ENCODE assay signal across 12 cellular contexts in the genomic region with DNA sequence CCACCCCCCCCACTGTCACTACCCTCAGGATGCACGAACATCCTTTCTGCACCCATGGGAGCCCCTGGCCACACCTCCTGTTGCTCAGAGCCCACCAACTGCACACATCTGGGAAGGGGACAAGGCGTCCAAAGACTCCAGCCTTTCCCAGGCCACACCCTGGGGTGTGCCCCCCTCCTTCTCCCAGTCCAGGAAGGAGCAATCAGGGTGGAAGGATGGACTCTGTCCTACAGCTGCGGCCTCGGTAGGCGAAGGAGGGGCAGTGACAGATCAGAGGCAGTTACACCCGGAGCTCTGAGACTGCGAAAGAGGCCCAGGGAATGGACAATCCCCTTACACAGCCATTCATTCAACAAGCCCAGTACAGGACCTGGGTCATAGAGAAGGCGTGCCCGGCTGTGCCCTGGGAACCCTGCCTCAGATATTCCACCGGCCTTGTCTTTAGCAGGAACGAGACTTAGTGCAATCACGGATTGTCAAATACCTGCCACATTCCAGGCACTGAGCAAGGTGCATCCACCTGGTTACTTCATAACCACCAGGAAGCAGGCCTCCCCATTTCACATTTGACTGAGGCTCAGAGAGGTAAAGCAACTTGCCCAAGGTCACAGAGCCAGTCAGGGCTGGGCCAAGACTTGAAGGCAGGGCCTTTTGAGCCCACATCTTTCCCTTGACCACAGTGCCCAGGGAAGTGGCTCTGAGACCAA. TPM values are rescaled to one million over a fixed set of nuclear protein-coding genes. Genes with fewer than 3 reads are reported as not detected.
DNase-seq lines count a peak whose midpoint lies in the region; ATAC-seq and TF ChIP-seq lines count a peak whose summit lies in the region.
"Had no signal": no experiment of that assay in that cellular context is flagged by ENCODE, and none has a peak within 500 bp of the region (broad histone marks: within the 10 kb centered on the region; RNA-seq: fewer than 3 reads in every experiment).

No MANE protein-coding gene starts in this region.

- H3K27me3 ChIP-seq in IMR-90 (ENCODE audit: control insufficient read depth, insufficient read depth, low read length), result no peaks in the 10 kb centered on the region
- no peaks in the 10 kb centered on the region for H3K27me3 ChIP-seq in esophagus muscularis mucosa
- no peaks in the 10 kb centered on the region for H3K27me3 ChIP-seq in mucosa of rectum (ENCODE audit: control insufficient read depth in 2 of 2, insufficient read depth in 2 of 2, low read length in 2 of 2)
- no peaks in the 10 kb centered on the region for H3K27me3 ChIP-seq in tibial artery
- H3K27me3 ChIP-seq: SJCRH30 had no signal

- peak overlapping the region; percentile 85 for H4K91ac ChIP-seq in IMR-90 (ENCODE audit: insufficient read depth, low read depth, low read length)

- H3K9me3 Mint-ChIP-seq in activated naive CD4-positive, alpha-beta T cell treated with anti-CD3 and anti-CD28 coated beads for 36 hours, result no peaks in the 10 kb centered on the region

- H3K27ac ChIP-seq in IMR-90 (ENCODE audit: insufficient read depth, low read length) (peak overlapping the region; percentile 95), esophagus muscularis mucosa (replicated peaks in 1 of 4) (peak overlapping the region; percentile 93 to 99 (median 98)), mucosa of rectum (ENCODE audit: low read depth in 2 of 2, low read length in 2 of 2) (peak overlapping the region; percentile 92 to 98), tibial artery (peak overlapping the region; percentile 96 to 97)
- H3K27ac ChIP-seq: SJCRH30 had no signal

- peak overlapping the region; percentile 86 for H3K14ac ChIP-seq in IMR-90 (replicated peaks; ENCODE audit: low read depth, low read length)

- H3K79me1 ChIP-seq in IMR-90 (ENCODE audit: low read depth in 1 of 2, low read length in 2 of 2), result peaks cover 37 to 91% of the 10 kb centered on the region in 2 experiments

- in situ Hi-C loops in IMR-90 (cut with MboI; ENCODE audit: low sequenced_read_pairs), result no loop called here

- ATAC-seq in IMR-90 (ENCODE audit: low read depth), result no peak
- no peak for ATAC-seq in HG03342 (IDR thresholded peaks at IDR 0.05; ENCODE audit: unreplicated experiment)
- ATAC-seq in HG03354 (IDR thresholded peaks at IDR 0.05; ENCODE audit: poor library complexity, severe bottlenecking, unreplicated experiment), result no peak

- H3K9ac ChIP-seq in IMR-90 (ENCODE audit: low read depth, low read length), result peak overlapping the region; percentile 34
- peak overlapping the region; percentile 38 to 81 for H3K9ac ChIP-seq in mucosa of rectum (ENCODE audit: low read depth in 1 of 2, low read length in 2 of 2)

- peak overlapping the region; percentile 95 for H2AK9ac ChIP-seq in IMR-90 (replicated peaks; ENCODE audit: low read depth, low read length, poor library complexity)

- CTCF ChIA-PET in IMR-90 (lab: Yijun Ruan, JAX), result interaction anchor here (0.6 kb wide), 1 partner anchor 214 kb away, joined by 3 read pairs; no protein-coding TSS in a partner anchor
- CTCF ChIA-PET in activated naive CD4-positive, alpha-beta T cell treated with anti-CD3 and anti-CD28 coated beads for 36 hours (lab: Charles Lee), result no interaction called here

- H3K23ac ChIP-seq in IMR-90 (ENCODE audit: low read depth, low read length), result peak overlapping the region; percentile 72

- POLR2A ChIA-PET in IMR-90 (lab: Charles Lee; ENCODE audit: unreplicated experiment), result no interaction called here

- H3K4me1 ChIP-seq in IMR-90 (ENCODE audit: control insufficient read depth, insufficient read depth, low read length) (peaks cover 63% of the 10 kb centered on the region), esophagus muscularis mucosa (peaks cover 97 to 100% (median 100%) of the 10 kb centered on the region in 4 donors), mucosa of rectum (ENCODE audit: control insufficient read depth in 2 of 2, insufficient read depth in 2 of 2, low read length in 2 of 2) (peaks cover 52 to 77% of the 10 kb centered on the region in 2 donors), tibial artery (peaks cover 17 to 100% (median 87%) of the 10 kb centered on the region in 4 donors)

- TF ChIP-seq POLR2A in IMR-90 (IDR thresholded peaks at IDR 0.05; ENCODE audit: low read depth, low read length) (no peak), esophagus muscularis mucosa (IDR thresholded peaks at IDR 0.05; ENCODE audit: low read depth) (no peak)

- H3K4me3 ChIP-seq in IMR-90 (ENCODE audit: insufficient read depth, low read depth, low read length), result no peak overlapping the region
- no peak overlapping the region for H3K4me3 ChIP-seq in esophagus muscularis mucosa
- no peak overlapping the region for H3K4me3 ChIP-seq in mucosa of rectum (ENCODE audit: low read length in 2 of 2)
- H3K4me3 ChIP-seq in tibial artery, result peak overlapping the region in 1 of 2 donors; percentile 5
- H3K4me3 ChIP-seq: SJCRH30 had no signal

- TF ChIP-seq CTCF in IMR-90 (conservative IDR thresholded peaks at IDR 0.05; ENCODE audit: low read depth, low read length), result no peak
- TF ChIP-seq CTCF in esophagus muscularis mucosa (IDR thresholded peaks at IDR 0.05), result no peak
- no peak for TF ChIP-seq CTCF in tibial artery (IDR thresholded peaks at IDR 0.05)

- dilution Hi-C loops in IMR-90 (cut with HindIII; ENCODE audit: low sequenced_read_pairs, unreplicated experiment), result no loop called here

- H3K9me3 ChIP-seq in IMR-90 (ENCODE audit: control insufficient read depth, insufficient read depth, low read length) (no peaks in the 10 kb centered on the region), esophagus muscularis mucosa (no peaks in the 10 kb centered on the region), mucosa of rectum (ENCODE audit: control insufficient read depth in 2 of 2, low read length in 2 of 2) (no peaks in the 10 kb centered on the region), tibial artery (no peaks in the 10 kb centered on the region)
- H3K9me3 ChIP-seq: SJCRH30 had no signal

- peak overlapping the region; percentile 81 to 90; a peak in 3 of 4 replicates for H4K8ac ChIP-seq in IMR-90 (ENCODE audit: low read depth in 2 of 2, low read length in 2 of 2)

- peak overlapping the region; percentile 94 for H2AK5ac ChIP-seq in IMR-90 (ENCODE audit: low read depth, low read length)

- peak; percentile 30 for TF ChIP-seq EP300 in esophagus muscularis mucosa (IDR thresholded peaks at IDR 0.05)

- H3K36me3 Mint-ChIP-seq in activated naive CD4-positive, alpha-beta T cell treated with anti-CD3 and anti-CD28 coated beads for 36 hours (ENCODE audit: low read depth), result no peaks in the 10 kb centered on the region

- H3K4me3 Mint-ChIP-seq in activated naive CD4-positive, alpha-beta T cell treated with anti-CD3 and anti-CD28 coated beads for 36 hours, result no peak overlapping the region

- H4K20me1 ChIP-seq in IMR-90 (ENCODE audit: insufficient read depth, low read length), result peaks cover 9% of the 10 kb centered on the region; the same call in 1 of the 2 replicates

- peak overlapping the region; percentile 27; the same call in 1 of the 2 replicates for H3K4me2 ChIP-seq in IMR-90 (ENCODE audit: low read depth, low read length)

- H3K27me3 Mint-ChIP-seq in activated naive CD4-positive, alpha-beta T cell treated with anti-CD3 and anti-CD28 coated beads for 36 hours (ENCODE audit: low read depth), result no peaks in the 10 kb centered on the region

- no peak for TF ChIP-seq RAD21 in IMR-90 (IDR thresholded peaks at IDR 0.05; ENCODE audit: low read length)

- peak overlapping the region; percentile 83 for H2BK20ac ChIP-seq in IMR-90 (ENCODE audit: low read depth, low read length)

- no TSS peak for BruUV-seq in IMR-90 (replicated peaks; lab: Mats Ljungman, UMichigan)

- 83% methylated on average over 4 of the region's 12 CpGs; no CpG with 5 or more reads in 1 of the 2 experiments for WGBS in IMR-90 (ENCODE audit: extremely low coverage in 2 of 2, insufficient read length in 1 of 2), 2 experiments
- WGBS in esophagus muscularis mucosa, result 31% methylated on average over 11 of the region's 12 CpGs

- peaks cover 5% of the 10 kb centered on the region for H3K36me3 ChIP-seq in IMR-90 (ENCODE audit: control insufficient read depth, insufficient read depth, low read length)
- peaks cover 0 to 7% (median 3%) of the 10 kb centered on the region in 4 donors for H3K36me3 ChIP-seq in esophagus muscularis mucosa
- peaks cover 0 to 2% of the 10 kb centered on the region in 2 donors for H3K36me3 ChIP-seq in mucosa of rectum (ENCODE audit: control insufficient read depth in 2 of 2, insufficient read depth in 2 of 2, low read length in 2 of 2)
- H3K36me3 ChIP-seq in tibial artery, result peaks cover 0 to 5% (median 0%) of the 10 kb centered on the region in 3 donors

- H3K56ac ChIP-seq in IMR-90 (ENCODE audit: extremely low read depth, insufficient read depth, low read length), result no peak overlapping the region; the same call in 1 of the 2 replicates

- H2BK5ac ChIP-seq in IMR-90 (ENCODE audit: low read depth, low read length, poor library complexity, severe bottlenecking), result peak overlapping the region; percentile 70

- H2BK15ac ChIP-seq in IMR-90 (ENCODE audit: low read depth, low read length), result peak overlapping the region; percentile 66; the same call in 1 of the 3 replicates

- H3K9me1 ChIP-seq in IMR-90 (ENCODE audit: insufficient read depth, low read length), result peaks cover 56% of the 10 kb centered on the region

- DNase-seq in IMR-90, result no peak
- DNase-seq in esophagus muscularis mucosa (ENCODE audit: extremely low spot score), result peak; percentile 95
- peak; percentile 76 to 87 for DNase-seq in tibial artery
- no peak for DNase-seq in activated naive CD4-positive, alpha-beta T cell treated with anti-CD3 and anti-CD28 coated beads for 36 hours
- DNase-seq in activated naive CD4-positive, alpha-beta T cell treated with Interleukin-2 at 50 U/mL for 16 hours, result no peak
- DNase-seq: activated CD4-positive, CD25-positive, alpha-beta regulatory T cell treated with anti-CD3 and anti-CD28 coated beads, Interleukin-2, amount 50 U/mL, for 72 hours; Karpas-422; SJCRH30 had no signal

- H2AFZ ChIP-seq in IMR-90 (replicated peaks; ENCODE audit: low read length, poor library complexity), result peak overlapping the region; percentile 73

- peak overlapping the region; percentile 94 for H2BK120ac ChIP-seq in IMR-90 (ENCODE audit: low read depth, low read length)

- peak overlapping the region; percentile 95 for H3K4ac ChIP-seq in IMR-90 (ENCODE audit: low read depth, low read length)

- no peaks in the 10 kb centered on the region for H3K4me1 Mint-ChIP-seq in activated naive CD4-positive, alpha-beta T cell treated with anti-CD3 and anti-CD28 coated beads for 36 hours (ENCODE audit: low read depth)

- H3K27ac Mint-ChIP-seq in activated naive CD4-positive, alpha-beta T cell treated with anti-CD3 and anti-CD28 coated beads for 36 hours, result no peak overlapping the region

- intact Hi-C loops in IMR-90 (cut with micrococcal nuclease), result no loop called here
- intact Hi-C loops in esophagus muscularis mucosa (cut with DNase I), result no loop called here
- intact Hi-C loops in tibial artery (cut with DNase I; ENCODE audit: low total_unique reads), result no loop called here
- intact Hi-C loops in activated naive CD4-positive, alpha-beta T cell treated with anti-CD3 and anti-CD28 coated beads for 36 hours (cut with micrococcal nuclease), result no loop called here

- H3K18ac ChIP-seq in IMR-90 (ENCODE audit: low read depth, low read length), result peak overlapping the region; percentile 79

- peak overlapping the region; percentile 88 for H4K5ac ChIP-seq in IMR-90 (ENCODE audit: low read depth, low read length)

RNA-seq across cellular contexts. Expression of gene HSPG2, which starts 9.4 kb away (rescaled TPM):
- 15.8 and 23.3 TPM in 2 replicates for total RNA-seq in IMR-90 (2012; rRNA removed)
- 94.0 and 104 TPM in 2 replicates for polyA plus RNA-seq in IMR-90 (2012; rRNA removed)
- polyA plus RNA-seq in IMR-90 (2012; cell fraction: cytosol; rRNA removed), result 74.1 and 160 TPM in 2 replicates
- 187 and 684 TPM in 2 replicates for polyA plus RNA-seq in IMR-90 (2012; cell fraction: nucleus; rRNA removed; ENCODE audit: low replicate concordance)
- total RNA-seq in esophagus muscularis mucosa, result 1,000 to 10,000 TPM in 1 of 4 donors, 100 to 1,000 TPM in 3; 414 to 1,199 (median 595) TPM
- total RNA-seq in activated naive CD4-positive, alpha-beta T cell treated with anti-CD3 and anti-CD28 coated beads for 36 hours, result 1 to 10 TPM; 4.5 to 4.9 TPM

RNA-seq across cellular contexts. Expression of gene CELA3B, which starts 49.1 kb away (rescaled TPM):
- total RNA-seq in IMR-90 (2012; rRNA removed) (not detected in 2 replicates), esophagus muscularis mucosa (not detected)
- not detected in 2 replicates for polyA plus RNA-seq in IMR-90 (2012; rRNA removed)
- not detected in 2 replicates for polyA plus RNA-seq in IMR-90 (2012; cell fraction: cytosol; rRNA removed)
- polyA plus RNA-seq in IMR-90 (2012; cell fraction: nucleus; rRNA removed; ENCODE audit: low replicate concordance), result not detected in 2 replicates
- not detected for total RNA-seq in activated naive CD4-positive, alpha-beta T cell treated with anti-CD3 and anti-CD28 coated beads for 36 hours
- total RNA-seq: NCI-H460, SJCRH30 had no signal

Comparison
In these comparisons a context has a peak if more than half of its experiments do, and no peak if none do; other contexts are left out.
1. DNase-seq: peak in esophagus muscularis mucosa (single experiment) and tibial artery (2 of 2); none in IMR-90 (single experiment), activated naive CD4-positive, alpha-beta T cell treated with anti-CD3 and anti-CD28 coated beads for 36 hours (single experiment) and activated naive CD4-positive, alpha-beta T cell treated with Interleukin-2 at 50 U/mL for 16 hours (single experiment).
2. RNA of gene HSPG2, which starts 9.4 kb away (total RNA-seq): 414 to 1,199 TPM in esophagus muscularis mucosa; 15.8 to 23.3 TPM in IMR-90 and 4.5 to 4.9 TPM in activated naive CD4-positive, alpha-beta T cell treated with anti-CD3 and anti-CD28 coated beads for 36 hours; every median in the first group is over 10 times any median in the second.
3. Peak in every context shown above with its lines, with median percentiles within 50 percentile points of each other: H3K27ac ChIP-seq.